In genomic region chr22:12284690-12285089, GRCh38 we compare ENCODE assay signal across 8 cellular contexts.
A peak's percentile ranks its signal among the peaks of the same experiment; 100 is the strongest.
DNase-seq lines count a peak whose midpoint lies in the region; ATAC-seq and TF ChIP-seq lines count a peak whose summit lies in the region.
"Not testable (repeated sequence)": the region's sequence is repeated elsewhere in the genome, so short reads cannot be mapped to it uniquely, and the experiment has no call there.

No MANE protein-coding gene starts in this region.

- H3K36me3 ChIP-seq in Karpas-422 (ENCODE audit: insufficient read depth, low read length); OCI-LY7 (ENCODE audit: insufficient read depth, low read length); SK-N-SH (replicated peaks in 1 of 2; ENCODE audit: control insufficient read depth in 1 of 2, insufficient read depth in 2 of 2, low read length in 1 of 2); right lobe of liver: not testable (repeated sequence)

- H3K9me2 ChIP-seq in Karpas-422 (replicated peaks; ENCODE audit: insufficient read depth, low read length); OCI-LY7 (ENCODE audit: insufficient read depth, low read length); SK-N-SH: not testable (repeated sequence)

- intact Hi-C loops in OCI-LY7 (cut with micrococcal nuclease; ENCODE audit: unreplicated experiment); right lobe of liver (cut with DNase I): not testable (repeated sequence)

- ATAC-seq in right lobe of liver, result not testable (repeated sequence)

- not testable (repeated sequence) for H3K4me1 ChIP-seq in Karpas-422 (ENCODE audit: low read length); OCI-LY7 (ENCODE audit: insufficient read depth, low read length, poor library complexity, severe bottlenecking); SK-N-SH (ENCODE audit: control insufficient read depth in 1 of 2, insufficient read depth in 2 of 2, low read depth in 1 of 2, low read length in 1 of 2); right lobe of liver

- WGBS in SK-N-SH (ENCODE audit: low lambda C conversion rate), result 3% methylated on average over 2 of the region's 2 CpGs
- 0% methylated on average over 2 of the region's 2 CpGs for WGBS in right lobe of liver (ENCODE audit: insufficient coverage, low coverage, low lambda C conversion rate, missing lambda C conversion rate)

- not testable (repeated sequence) for H3K9ac ChIP-seq in Karpas-422 (ENCODE audit: low read length); SK-N-SH

- TF ChIP-seq POLR2A in right lobe of liver (IDR thresholded peaks at IDR 0.05), result not testable (repeated sequence)

- H3K9me3 ChIP-seq in Karpas-422 (ENCODE audit: low read length); OCI-LY7 (ENCODE audit: low read length); SK-N-SH; right lobe of liver: not testable (repeated sequence)

- TF ChIP-seq CTCF in 22Rv1 (IDR thresholded peaks at IDR 0.05) (peak; percentile 58), OCI-LY7 (conservative IDR thresholded peaks at IDR 0.05; ENCODE audit: low read length) (peak; percentile 30; the same call in 1 of the 2 replicates), SK-N-SH (IDR thresholded peaks at IDR 0.05) (peak; percentile 53), choroid plexus epithelial cell (conservative IDR thresholded peaks at IDR 0.05; ENCODE audit: low read depth, low read length) (peak; percentile 3), right lobe of liver (IDR thresholded peaks at IDR 0.05) (peak in 3 of 4 donors; percentile 19 to 34 (median 26))

- not testable (repeated sequence) for TF ChIP-seq EP300 in SK-N-SH (IDR thresholded peaks at IDR 0.05; ENCODE audit: borderline replicate concordance in 1 of 2, low read depth in 1 of 2, low read length in 1 of 2)

- not testable (repeated sequence) for H2AFZ ChIP-seq in Karpas-422 (ENCODE audit: low read length); OCI-LY7 (ENCODE audit: low read length); SK-N-SH (ENCODE audit: low read depth)

- H3K27me3 ChIP-seq in Karpas-422 (ENCODE audit: low read length); SK-N-SH (ENCODE audit: insufficient read depth); right lobe of liver: not testable (repeated sequence)

- not testable (repeated sequence) for TF ChIP-seq RAD21 in SK-N-SH (IDR thresholded peaks at IDR 0.05; ENCODE audit: low read length)

- H3K27ac ChIP-seq in 22Rv1; Karpas-422 (ENCODE audit: low read length); OCI-LY7 (ENCODE audit: low read depth, low read length, poor library complexity, severe bottlenecking); SK-N-SH (ENCODE audit: low read depth in 2 of 2, low read length in 1 of 2); right lobe of liver: not testable (repeated sequence)

- CTCF ChIA-PET in OCI-LY7 (lab: Charles Lee; ENCODE audit: unreplicated experiment); SK-N-SH (lab: Yijun Ruan, JAX): not testable (repeated sequence)

- not testable (repeated sequence) for BruUV-seq in OCI-LY7 (replicated peaks; lab: Mats Ljungman, UMichigan)

- not testable (repeated sequence) for H3K79me2 ChIP-seq in Karpas-422 (ENCODE audit: low read length); OCI-LY7 (ENCODE audit: insufficient read depth, low read depth, low read length); SK-N-SH (ENCODE audit: insufficient read depth)

- H3K4me3 ChIP-seq in Karpas-422 (ENCODE audit: low read length); OCI-LY7 (ENCODE audit: low read depth, low read length, poor library complexity, severe bottlenecking); SK-N-SH (ENCODE audit: low read depth in 2 of 2, low read length in 1 of 2); choroid plexus epithelial cell (ENCODE audit: low read depth, low read length); right lobe of liver: not testable (repeated sequence)

- H3F3A ChIP-seq in SK-N-SH (replicated peaks; ENCODE audit: insufficient read depth), result not testable (repeated sequence)

- DNase-seq in ELF-1 (ENCODE audit: low read depth, low spot score) (peak; percentile 2), HCEC 1CT (peak; percentile 0), Karpas-422 (peak; percentile 79), choroid plexus epithelial cell (ENCODE audit: low read depth) (peak; percentile 0)
- not testable (repeated sequence) for DNase-seq in OCI-LY7 (ENCODE audit: low spot score); SK-N-SH; right lobe of liver

- POLR2A ChIA-PET in OCI-LY7 (lab: Charles Lee); SK-N-SH (lab: Yijun Ruan, JAX): not testable (repeated sequence)

- not testable (repeated sequence) for H3K4me2 ChIP-seq in Karpas-422 (ENCODE audit: low read depth, low read length, poor library complexity, severe bottlenecking); OCI-LY7 (ENCODE audit: low read length); SK-N-SH

- not testable (repeated sequence) for H4K20me1 ChIP-seq in Karpas-422 (ENCODE audit: insufficient read depth, low read depth, low read length); OCI-LY7 (ENCODE audit: insufficient read depth, low read length); SK-N-SH (ENCODE audit: insufficient read depth)

Comparison
In these comparisons a context has a peak if more than half of its experiments do, and no peak if none do; other contexts are left out.
1. CTCF ChIP-seq: peak in every context shown above with its lines; median percentile 58 in 22Rv1; 53 in SK-N-SH; 30 in OCI-LY7; 26 in right lobe of liver; 3 in choroid plexus epithelial cell.